In genomic region chr12:3523058-3523457, GRCh38 we compare ENCODE assay signal across 1 cellular context.
TF ChIP-seq lines count a peak whose summit lies in the region.

No MANE protein-coding gene starts in this region.

TF ChIP-seq in H1, 55 proteins besides CTCF, POLR2A, EP300 and RAD21 (continued from another document):
- TF ChIP-seq CHD7 (IDR thresholded peaks at IDR 0.05; ENCODE audit: insufficient replicate concordance, low read length) (no peak), KDM4A (IDR thresholded peaks at IDR 0.05; ENCODE audit: low read depth, low read length, severe bottlenecking) (no peak), SIX5 (IDR thresholded peaks at IDR 0.05; ENCODE audit: low read depth, low read length) (no peak), BRCA1 (IDR thresholded peaks at IDR 0.05; ENCODE audit: low read depth, low read length) (no peak), POU5F1 (IDR thresholded peaks at IDR 0.05; ENCODE audit: low read depth, low read length) (no peak), SAP30 (IDR thresholded peaks at IDR 0.05; ENCODE audit: insufficient read depth, insufficient replicate concordance, low read length) (no peak), EGR1 (IDR thresholded peaks at IDR 0.05; ENCODE audit: borderline replicate concordance, low read depth, low read length) (no peak)
